ENCODE assay signal across 18 cellular contexts in the genomic region with DNA sequence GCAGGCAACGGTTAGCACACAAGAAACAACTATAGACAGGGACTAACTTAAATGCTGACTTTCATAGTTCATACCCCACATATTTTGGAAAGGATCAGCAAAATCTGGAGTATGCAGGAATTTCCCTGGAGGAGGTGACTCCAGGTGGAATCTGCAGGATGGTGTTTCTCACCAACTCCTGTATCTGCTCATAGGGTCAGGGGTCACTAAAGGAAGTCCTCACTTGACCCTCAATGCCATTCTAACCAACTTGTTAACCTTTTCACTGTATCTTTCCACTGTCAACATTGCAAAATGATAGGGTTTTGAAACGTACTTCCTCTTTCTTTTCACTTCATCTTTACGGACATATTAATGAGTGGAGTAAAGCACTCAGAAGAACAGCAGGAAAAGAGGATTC.
DNase-seq lines count a peak whose midpoint lies in the region; ATAC-seq, FAIRE-seq and TF ChIP-seq lines count a peak whose summit lies in the region.
"Had no signal": no experiment of that assay in that cellular context is flagged by ENCODE, and none has a peak within 500 bp of the region (broad histone marks: within the 10 kb centered on the region; RNA-seq: fewer than 3 reads in every experiment).

No MANE protein-coding gene starts in this region.

- H3K79me2 ChIP-seq in OCI-LY3 (ENCODE audit: low read length): no peaks in the 10 kb centered on the region

- H3K4me3 Mint-ChIP-seq in dendritic cell treated with granulocyte-macrophage colony-stimulating factor and Interleukin-4, amounts not matched to agents 40 ng/mL and 50 ng/mL, for 4 days: no peak overlapping the region

- TF ChIP-seq CTCF in A549 (IDR thresholded peaks at IDR 0.05): no peak
- no peak for TF ChIP-seq CTCF in OCI-LY3 (IDR thresholded peaks at IDR 0.05; ENCODE audit: low read depth, low read length)

- intact Hi-C loops in dendritic cell treated with granulocyte-macrophage colony-stimulating factor and Interleukin-4, amounts not matched to agents 40 ng/mL and 50 ng/mL, for 4 days (cut with micrococcal nuclease): loop anchor here (5.0 to 10.0 kb wide), 4 partner anchors 68 to 320 kb away; partner anchors contain the start of gene CXCR4
- intact Hi-C loops in Right ventricle myocardium superior (cut with DNase I): no loop called here

- no peaks in the 10 kb centered on the region for H3K9me3 Mint-ChIP-seq in dendritic cell treated with granulocyte-macrophage colony-stimulating factor and Interleukin-4, amounts not matched to agents 40 ng/mL and 50 ng/mL, for 4 days

- H3K9me3 ChIP-seq in A549 (no peaks in the 10 kb centered on the region), OCI-LY3 (ENCODE audit: insufficient read depth, low read length) (no peaks in the 10 kb centered on the region)
- H3K9me3 ChIP-seq: ovary had no signal

- no peaks in the 10 kb centered on the region for H4K20me1 ChIP-seq in OCI-LY3 (ENCODE audit: insufficient read depth, low read length)

- no peak for TF ChIP-seq POLR2A in A549 (IDR thresholded peaks at IDR 0.05; ENCODE audit: low read length)
- no peak for TF ChIP-seq POLR2A in GM12891 (IDR thresholded peaks at IDR 0.05; ENCODE audit: low read depth, low read length)

- no peaks in the 10 kb centered on the region for H3K36me3 Mint-ChIP-seq in dendritic cell treated with granulocyte-macrophage colony-stimulating factor and Interleukin-4, amounts not matched to agents 40 ng/mL and 50 ng/mL, for 4 days (ENCODE audit: low read depth)

- TF ChIP-seq RAD21 in A549 (conservative IDR thresholded peaks at IDR 0.05 in 1 of 2, IDR thresholded peaks at IDR 0.05 in 1 of 2): no peak

- ATAC-seq in A549: no peak
- no peak for ATAC-seq in GM21367 (IDR thresholded peaks at IDR 0.05; ENCODE audit: unreplicated experiment)
- ATAC-seq in Right ventricle myocardium superior (ENCODE audit: poor library complexity): no peak
- ATAC-seq: activated naive CD4-positive, alpha-beta T cell treated with anti-CD3 and anti-CD28 coated beads, Interleukin-2, amount 50 U/mL, for 72 hours had no signal

- H3K27ac Mint-ChIP-seq in dendritic cell treated with granulocyte-macrophage colony-stimulating factor and Interleukin-4, amounts not matched to agents 40 ng/mL and 50 ng/mL, for 4 days: peak overlapping the region; percentile 90

- CTCF ChIA-PET in A549 (lab: Yijun Ruan, JAX): no interaction called here

- no peak for FAIRE-seq in A549 (lab: Jason Lieb, UNC)
- FAIRE-seq in GM12891 (lab: Jason Lieb, UNC): peak; percentile 41
- FAIRE-seq: small intestine had no signal

- no peak overlapping the region for H3K4me3 ChIP-seq in A549
- peak overlapping the region; percentile 46 for H3K4me3 ChIP-seq in OCI-LY3 (ENCODE audit: low read length)
- H3K4me3 ChIP-seq: cardiac muscle cell, ovary had no signal

- no peak overlapping the region; the same call in 1 of the 2 replicates for H2AFZ ChIP-seq in OCI-LY3 (ENCODE audit: low read depth, low read length)

- no peaks in the 10 kb centered on the region for H3K27me3 Mint-ChIP-seq in dendritic cell treated with granulocyte-macrophage colony-stimulating factor and Interleukin-4, amounts not matched to agents 40 ng/mL and 50 ng/mL, for 4 days

- H3K9ac ChIP-seq in OCI-LY3 (ENCODE audit: low read length): no peak overlapping the region

- no peak for TF ChIP-seq EP300 in A549 (IDR thresholded peaks at IDR 0.05)

- no peaks in the 10 kb centered on the region for H3K36me3 ChIP-seq in OCI-LY3 (replicated peaks; ENCODE audit: low read depth, low read length)
- H3K36me3 ChIP-seq: cardiac muscle cell, ovary had no signal

- WGBS in A549 (ENCODE audit: missing lambda C conversion rate): 54% methylated on average over 3 of the region's 3 CpGs

- H3K4me1 ChIP-seq in A549: no peaks in the 10 kb centered on the region
- H3K4me1 ChIP-seq in OCI-LY3 (ENCODE audit: low read length): peaks cover 41% of the 10 kb centered on the region

- H3K27ac ChIP-seq in A549 (no peak overlapping the region), OCI-LY3 (ENCODE audit: low read length) (no peak overlapping the region)
- H3K27ac ChIP-seq: cardiac muscle cell, ovary had no signal

- peaks cover 71% of the 10 kb centered on the region for H3K4me1 Mint-ChIP-seq in dendritic cell treated with granulocyte-macrophage colony-stimulating factor and Interleukin-4, amounts not matched to agents 40 ng/mL and 50 ng/mL, for 4 days (ENCODE audit: low read depth)

- DNase-seq in A549 (ENCODE audit: low read depth in 1 of 2, low spot score in 1 of 2): no peak
- DNase-seq in GM12891 (ENCODE audit: insufficient read length, low spot score): no peak
- DNase-seq in dermis blood vessel endothelial cell: no peak
- DNase-seq in Right ventricle myocardium superior: no peak
- DNase-seq in putamen (ENCODE audit: low spot score): no peak
- DNase-seq: DMS79, foreskin melanocyte, midbrain, NCI-H524, ovary, RPMI8226, small intestine, T1000 had no signal

- H3K4me2 ChIP-seq in A549: peak overlapping the region; percentile 43; the same call in 1 of the 3 replicates
- peak overlapping the region; percentile 65 for H3K4me2 ChIP-seq in OCI-LY3 (ENCODE audit: low read length)

- H3K27me3 ChIP-seq in OCI-LY3 (ENCODE audit: low read depth, low read length): peaks cover 39% of the 10 kb centered on the region
- H3K27me3 ChIP-seq: cardiac muscle cell, ovary had no signal

- POLR2A ChIA-PET in A549 (lab: Yijun Ruan, JAX): no interaction called here

TF ChIP-seq in A549, 52 proteins besides CTCF, POLR2A, EP300 and RAD21:
- TF ChIP-seq HES2 (IDR thresholded peaks at IDR 0.05): no peak
- TF ChIP-seq MAZ (IDR thresholded peaks at IDR 0.05; ENCODE audit: borderline replicate concordance, low read depth, low read length): no peak

TF ChIP-seq in GM12891, 5 proteins besides CTCF, POLR2A, EP300 and RAD21:
- TF ChIP-seq TAF1 (IDR thresholded peaks at IDR 0.05; ENCODE audit: low read depth, low read length) (no peak), POLR2AphosphoS5 (IDR thresholded peaks at IDR 0.05; ENCODE audit: low read depth, low read length) (no peak), POU2F2 (IDR thresholded peaks at IDR 0.05; ENCODE audit: low read depth, low read length) (no peak), SPI1 (IDR thresholded peaks at IDR 0.05; ENCODE audit: low read depth, low read length) (0 out of 2 replicates have a peak, but pooled peaks have one; percentile 22), PAX5 (IDR thresholded peaks at IDR 0.05; ENCODE audit: insufficient read depth, low read length, severe bottlenecking) (no peak)
